In genomic region chr11:65546217-65546958, GRCh38 we compare ENCODE assay signal across 8 cellular contexts. TPM values are rescaled to one million over a fixed set of nuclear protein-coding genes. Genes with fewer than 3 reads are reported as not detected.
DNase-seq lines count a peak whose midpoint lies in the region; ATAC-seq and TF ChIP-seq lines count a peak whose summit lies in the region.

No MANE protein-coding gene starts in this region.

- H3K9me3 ChIP-seq in OCI-LY1 (ENCODE audit: low read length), result no peaks in the 10 kb centered on the region
- H3K9me3 ChIP-seq in heart right ventricle, result no peaks in the 10 kb centered on the region
- H3K9me3 ChIP-seq in sigmoid colon, result no peaks in the 10 kb centered on the region

- no peak for TF ChIP-seq EP300 in sigmoid colon (IDR thresholded peaks at IDR 0.05)

- H3K4me3 ChIP-seq in OCI-LY1 (ENCODE audit: low read depth, low read length, poor library complexity, severe bottlenecking), result peak overlapping the region; percentile 58
- H3K4me3 ChIP-seq in heart right ventricle, result peak overlapping the region in 2 of 10 donors; percentile 29 to 53
- H3K4me3 ChIP-seq in sigmoid colon, result peak overlapping the region in 3 of 4 donors; percentile 10 to 34 (median 24)

- TF ChIP-seq CTCF in CD14-positive monocyte (IDR thresholded peaks at IDR 0.05), result no peak
- TF ChIP-seq CTCF in OCI-LY1 (IDR thresholded peaks at IDR 0.05; ENCODE audit: low read length), result no peak
- TF ChIP-seq CTCF in heart right ventricle (IDR thresholded peaks at IDR 0.05), result no peak
- TF ChIP-seq CTCF in sigmoid colon (IDR thresholded peaks at IDR 0.05), result no peak

- no peaks in the 10 kb centered on the region for H3K27me3 ChIP-seq in OCI-LY1 (ENCODE audit: insufficient read depth, low read length)
- H3K27me3 ChIP-seq in heart right ventricle, result no peaks in the 10 kb centered on the region
- no peaks in the 10 kb centered on the region for H3K27me3 ChIP-seq in sigmoid colon

- intact Hi-C loops in CD14-positive monocyte (cut with micrococcal nuclease), result loop anchor here in 1 of 2 donors (10.0 kb wide), 1 partner anchor 68 kb away; the partner anchor contains the start of genes MAP3K11 and PCNX3
- intact Hi-C loops in heart right ventricle (cut with DNase I), result no loop called here
- intact Hi-C loops in sigmoid colon (cut with DNase I), result no loop called here

- H3K36me3 ChIP-seq in OCI-LY1 (ENCODE audit: insufficient read depth, low read length) (no peaks in the 10 kb centered on the region), heart right ventricle (peaks cover 0 to 95% (median 3%) of the 10 kb centered on the region in 9 donors), sigmoid colon (peaks cover 5 to 50% (median 23%) of the 10 kb centered on the region in 4 donors)

- no peaks in the 10 kb centered on the region for H3K79me2 ChIP-seq in OCI-LY1 (ENCODE audit: insufficient read depth, low read length)

- peak overlapping the region; percentile 69 to 83 for H3K4me3 Mint-ChIP-seq in CD14-positive monocyte

- H3K27ac ChIP-seq in OCI-LY1 (ENCODE audit: low read depth, low read length, poor library complexity, severe bottlenecking) (peak overlapping the region; percentile 83), heart right ventricle (peak overlapping the region in 1 of 10 donors; percentile 62), sigmoid colon (peak overlapping the region; percentile 63 to 79 (median 66))

- H4K20me1 ChIP-seq in OCI-LY1 (ENCODE audit: insufficient read depth, low read length), result no peaks in the 10 kb centered on the region

- TF ChIP-seq POLR2A in sigmoid colon (IDR thresholded peaks at IDR 0.05), result no peak

- H3K9me2 ChIP-seq in OCI-LY1 (ENCODE audit: low read depth, low read length), result no peaks in the 10 kb centered on the region

- peak overlapping the region in 4 of 7 donors; percentile 10 to 65 (median 36) for H3K27ac Mint-ChIP-seq in CD14-positive monocyte

- no peak overlapping the region for H2AFZ ChIP-seq in OCI-LY1 (ENCODE audit: low read length)

- DNase-seq in CD14-positive monocyte (ENCODE audit: low spot score) (peak; percentile 88), activated T-helper 1 cell treated with Interleukin-2 at 50 U/mL for 16 hours (ENCODE audit: low read depth) (peak; percentile 98), heart right ventricle (peak; percentile 54 to 84), sigmoid colon (peak; percentile 90), GM03348 (ENCODE audit: low spot score) (no peak)

- H3K9ac ChIP-seq in OCI-LY1 (ENCODE audit: low read length), result peak overlapping the region; percentile 54

- peak overlapping the region; percentile 71 for H3K4me2 ChIP-seq in OCI-LY1 (ENCODE audit: low read length)

- H3K4me1 Mint-ChIP-seq in CD14-positive monocyte, result peaks cover 26% of the 10 kb centered on the region

- WGBS in heart right ventricle, 2 donors, result 50 to 55% methylated on average over 49 to 60 of the region's 64 CpGs
- 8 to 19% methylated on average over 64 of the region's 64 CpGs for WGBS in sigmoid colon, 2 donors

- no peaks in the 10 kb centered on the region for H3K36me3 Mint-ChIP-seq in CD14-positive monocyte

- ATAC-seq in GM19397 (IDR thresholded peaks at IDR 0.05; ENCODE audit: unreplicated experiment) (peak; percentile 73), HG03571 (IDR thresholded peaks at IDR 0.05; ENCODE audit: unreplicated experiment) (peak; percentile 53), heart right ventricle (peak; percentile 42 to 77 (median 60))

- peaks cover 0 to 2% (median 0%) of the 10 kb centered on the region in 7 donors for H3K9me3 Mint-ChIP-seq in CD14-positive monocyte

- H3K4me1 ChIP-seq in OCI-LY1 (ENCODE audit: insufficient read depth, low read length, severe bottlenecking), result peaks cover 31% of the 10 kb centered on the region
- peaks cover 2 to 20% (median 6%) of the 10 kb centered on the region in 9 donors for H3K4me1 ChIP-seq in heart right ventricle
- H3K4me1 ChIP-seq in sigmoid colon, result peaks cover 0 to 20% (median 16%) of the 10 kb centered on the region in 4 donors

- no peaks in the 10 kb centered on the region for H3F3A ChIP-seq in OCI-LY1 (ENCODE audit: insufficient read depth, low read length)

- peaks cover 17 to 18% (median 18%) of the 10 kb centered on the region in 3 donors for H3K27me3 Mint-ChIP-seq in CD14-positive monocyte (ENCODE audit: low read depth in 3 of 3)

RNA-seq across cellular contexts. Expression of gene LTBP3, which starts 11.8 kb away (rescaled TPM):
- polyA plus RNA-seq in CD14-positive monocyte (1 to 10 TPM; 3.4 to 4.6 TPM), heart right ventricle (10 to 100 TPM; 42.7 to 79.7 TPM), sigmoid colon (10 to 100 TPM in 1 of 3 donors, 1 to 10 TPM in 2; 3.9 to 34.0 (median 9.6) TPM)
- total RNA-seq in heart right ventricle (10 to 100 TPM; 54.4 to 92.5 (median 72.8) TPM), sigmoid colon (100 to 1,000 TPM in 2 of 4 donors, 10 to 100 TPM in 2; 79.6 to 268 (median 117) TPM)

RNA-seq across cellular contexts. Expression of gene SCYL1, which starts 21.5 kb away (rescaled TPM):
- polyA plus RNA-seq in CD14-positive monocyte, result 10 to 100 TPM; 18.6 to 29.7 TPM
- 10 to 100 TPM; 47.4 to 66.9 (median 55.6) TPM for total RNA-seq in heart right ventricle
- 100 to 1,000 TPM in 1 of 2 donors, 10 to 100 TPM in 1; 90.0 to 130 TPM for polyA plus RNA-seq in heart right ventricle
- 100 to 1,000 TPM in 1 of 4 donors, 10 to 100 TPM in 3; 67.1 to 100 (median 77.7) TPM for total RNA-seq in sigmoid colon
- 10 to 100 TPM; 57.3 to 66.1 (median 61.7) TPM for polyA plus RNA-seq in sigmoid colon

RNA-seq across cellular contexts. Expression of gene ZNRD2, which starts 23.9 kb away (rescaled TPM):
- polyA plus RNA-seq in CD14-positive monocyte, result 10 to 100 TPM; 48.5 to 56.2 TPM
- 10 to 100 TPM; 23.7 to 44.0 (median 26.3) TPM for total RNA-seq in heart right ventricle
- polyA plus RNA-seq in heart right ventricle, result 10 to 100 TPM; 55.6 to 92.0 TPM
- 10 to 100 TPM; 24.9 to 61.0 (median 58.5) TPM for total RNA-seq in sigmoid colon
- polyA plus RNA-seq in sigmoid colon, result 10 to 100 TPM; 30.7 to 52.6 (median 36.6) TPM

RNA-seq across cellular contexts. Expression of gene FAM89B, which starts 25.9 kb away (rescaled TPM):
- 100 to 1,000 TPM in 1 of 2 donors, 10 to 100 TPM in 1; 70.8 to 139 TPM for polyA plus RNA-seq in CD14-positive monocyte
- 10 to 100 TPM; 21.2 to 54.9 (median 29.2) TPM for total RNA-seq in heart right ventricle
- 10 to 100 TPM; 42.0 to 55.7 TPM for polyA plus RNA-seq in heart right ventricle
- 10 to 100 TPM; 61.2 to 96.7 (median 91.6) TPM for total RNA-seq in sigmoid colon
- 10 to 100 TPM; 34.0 to 63.3 (median 38.4) TPM for polyA plus RNA-seq in sigmoid colon

RNA-seq across cellular contexts. Expression of gene EHBP1L1, which starts 29.5 kb away (rescaled TPM):
- polyA plus RNA-seq in CD14-positive monocyte (10 to 100 TPM; 29.6 to 42.6 TPM), heart right ventricle (10 to 100 TPM; 30.8 to 62.6 TPM), sigmoid colon (10 to 100 TPM; 31.2 to 71.2 (median 71.2) TPM)
- total RNA-seq in heart right ventricle (100 to 1,000 TPM in 1 of 10 donors, 10 to 100 TPM in 9; 42.9 to 113 (median 53.9) TPM), sigmoid colon (100 to 1,000 TPM; 148 to 366 (median 194) TPM)
